In the genomic region with DNA sequence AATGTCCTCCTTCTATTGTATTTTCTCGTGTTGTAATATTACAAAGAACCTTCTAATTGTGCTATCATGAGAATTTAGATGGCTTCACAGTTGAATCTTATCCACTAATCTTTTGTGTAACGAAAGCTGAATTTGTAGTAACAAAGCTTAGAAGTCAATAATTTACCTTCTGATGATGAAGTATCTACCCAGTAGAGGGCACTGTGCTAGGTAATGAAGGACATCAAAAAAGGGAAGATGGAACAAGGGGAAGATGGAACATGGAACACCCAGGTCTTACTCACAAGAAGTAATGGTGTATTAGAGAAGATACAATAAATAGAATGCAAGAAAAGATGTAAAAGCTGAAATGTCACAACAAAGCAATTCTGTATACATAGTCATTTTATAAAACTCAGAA, we compare ENCODE assay signal across 10 cellular contexts.
A peak's percentile ranks its signal among the peaks of the same experiment; 100 is the strongest.
DNase-seq lines count a peak whose midpoint lies in the region; ATAC-seq and TF ChIP-seq lines count a peak whose summit lies in the region.
"Had no signal": no experiment of that assay in that cellular context is flagged by ENCODE, and none has a peak within 500 bp of the region (broad histone marks: within the 10 kb centered on the region; RNA-seq: fewer than 3 reads in every experiment).

No MANE protein-coding gene starts in this region.

- no peaks in the 10 kb centered on the region for H3K4me1 Mint-ChIP-seq in activated CD8-positive, alpha-beta T cell treated with anti-CD3 and anti-CD28 coated beads for 36 hours (ENCODE audit: low read depth)
- no peaks in the 10 kb centered on the region for H3K4me1 Mint-ChIP-seq in immature natural killer cell

- ATAC-seq in activated CD8-positive, alpha-beta T cell treated with anti-CD3 and anti-CD28 coated beads for 36 hours, result no peak
- no peak for ATAC-seq in HG03039 (IDR thresholded peaks at IDR 0.05; ENCODE audit: unreplicated experiment)

- H3K36me3 Mint-ChIP-seq in activated CD8-positive, alpha-beta T cell treated with anti-CD3 and anti-CD28 coated beads for 36 hours (ENCODE audit: low read depth), result no peaks in the 10 kb centered on the region
- no peaks in the 10 kb centered on the region for H3K36me3 Mint-ChIP-seq in immature natural killer cell

- intact Hi-C loops in activated CD8-positive, alpha-beta T cell treated with anti-CD3 and anti-CD28 coated beads for 36 hours (cut with micrococcal nuclease), result loop anchor here (10.0 kb wide), 1 partner anchor 98 kb away; no protein-coding TSS in a partner anchor

- H3K4me3 Mint-ChIP-seq in activated CD8-positive, alpha-beta T cell treated with anti-CD3 and anti-CD28 coated beads for 36 hours, result no peak overlapping the region
- no peak overlapping the region for H3K4me3 Mint-ChIP-seq in immature natural killer cell

- CTCF ChIA-PET in activated CD8-positive, alpha-beta T cell treated with anti-CD3 and anti-CD28 coated beads for 36 hours (lab: Charles Lee), result interaction anchor here (0.5 to 2.9 kb wide), 5 partner anchors 8 to 102 kb away, joined by 3 to 25 read pairs (median 4); no protein-coding TSS in a partner anchor

- POLR2A ChIA-PET in activated CD8-positive, alpha-beta T cell treated with anti-CD3 and anti-CD28 coated beads for 36 hours (lab: Charles Lee), result no interaction called here

- H3K4me3 ChIP-seq in retinal pigment epithelial cell (ENCODE audit: low read length), result no peak overlapping the region
- H3K4me3 ChIP-seq: thoracic aorta had no signal

- H3K9me3 Mint-ChIP-seq in activated CD8-positive, alpha-beta T cell treated with anti-CD3 and anti-CD28 coated beads for 36 hours, result no peaks in the 10 kb centered on the region
- H3K9me3 Mint-ChIP-seq in immature natural killer cell, result no peaks in the 10 kb centered on the region

- peak; percentile 34 for DNase-seq in NCI-H82 (lab: John Stamatoyannopoulos, UW)
- DNase-seq in NCI-H82 treated with DMSO at 0.1 percent for 48 hours (lab: John Stamatoyannopoulos, UW; ENCODE audit: unreplicated experiment), result no peak
- peak; percentile 46 for DNase-seq in MV-4-11 (lab: John Stamatoyannopoulos, UW)
- peak; percentile 0 for DNase-seq in dermis blood vessel endothelial cell
- DNase-seq in retinal pigment epithelial cell (ENCODE audit: low read depth), result no peak
- no peak for DNase-seq in activated CD8-positive, alpha-beta T cell treated with anti-CD3 and anti-CD28 coated beads for 36 hours
- DNase-seq in immature natural killer cell, result no peak
- DNase-seq: retina had no signal

- TF ChIP-seq CTCF in retinal pigment epithelial cell (conservative IDR thresholded peaks at IDR 0.05; ENCODE audit: low read depth, low read length), result peak; percentile 50
- TF ChIP-seq CTCF in activated CD8-positive, alpha-beta T cell treated with anti-CD3 and anti-CD28 coated beads for 36 hours (IDR thresholded peaks at IDR 0.05), result no peak

- no peaks in the 10 kb centered on the region for H3K27me3 Mint-ChIP-seq in activated CD8-positive, alpha-beta T cell treated with anti-CD3 and anti-CD28 coated beads for 36 hours
- peaks cover 0 to 5% (median 3%) of the 10 kb centered on the region in 3 donors for H3K27me3 Mint-ChIP-seq in immature natural killer cell (ENCODE audit: low read depth in 3 of 3)

- no peak overlapping the region for H3K27ac Mint-ChIP-seq in activated CD8-positive, alpha-beta T cell treated with anti-CD3 and anti-CD28 coated beads for 36 hours
- H3K27ac Mint-ChIP-seq in immature natural killer cell, result no peak overlapping the region

Comparison
In these comparisons a context has a peak if more than half of its experiments do, and no peak if none do; other contexts are left out.
1. DNase-seq: peak in NCI-H82 (single experiment), MV-4-11 (single experiment) and dermis blood vessel endothelial cell (single experiment); none in NCI-H82 treated with DMSO at 0.1 percent for 48 hours (single experiment), retinal pigment epithelial cell (single experiment), activated CD8-positive, alpha-beta T cell treated with anti-CD3 and anti-CD28 coated beads for 36 hours (single experiment) and immature natural killer cell (0 of 3).